ENCODE assay signal across 1 cellular context in genomic region chr19:1015061-1015781, GRCh38.
A peak's percentile ranks its signal among the peaks of the same experiment; 100 is the strongest.
TF ChIP-seq lines count a peak whose summit lies in the region.

No MANE protein-coding gene starts in this region.

TF ChIP-seq in K562, 482 proteins besides CTCF, POLR2A, EP300 and RAD21:
- TF ChIP-seq RBM22 (IDR thresholded peaks at IDR 0.05; ENCODE audit: low read depth, low read length, poor library complexity, severe bottlenecking) (peak; percentile 30), POLR2G (IDR thresholded peaks at IDR 0.05; ENCODE audit: low read depth, low read length) (peak; percentile 51; the same call in 1 of the 2 replicates), RBFOX2 (IDR thresholded peaks at IDR 0.05; ENCODE audit: low read depth, low read length) (peak; percentile 45; the same call in 1 of the 2 replicates), PHB (CRISPR knock-in tag; IDR thresholded peaks at IDR 0.05) (no peak)
